ENCODE assay signal across 9 cellular contexts in the genomic region with DNA sequence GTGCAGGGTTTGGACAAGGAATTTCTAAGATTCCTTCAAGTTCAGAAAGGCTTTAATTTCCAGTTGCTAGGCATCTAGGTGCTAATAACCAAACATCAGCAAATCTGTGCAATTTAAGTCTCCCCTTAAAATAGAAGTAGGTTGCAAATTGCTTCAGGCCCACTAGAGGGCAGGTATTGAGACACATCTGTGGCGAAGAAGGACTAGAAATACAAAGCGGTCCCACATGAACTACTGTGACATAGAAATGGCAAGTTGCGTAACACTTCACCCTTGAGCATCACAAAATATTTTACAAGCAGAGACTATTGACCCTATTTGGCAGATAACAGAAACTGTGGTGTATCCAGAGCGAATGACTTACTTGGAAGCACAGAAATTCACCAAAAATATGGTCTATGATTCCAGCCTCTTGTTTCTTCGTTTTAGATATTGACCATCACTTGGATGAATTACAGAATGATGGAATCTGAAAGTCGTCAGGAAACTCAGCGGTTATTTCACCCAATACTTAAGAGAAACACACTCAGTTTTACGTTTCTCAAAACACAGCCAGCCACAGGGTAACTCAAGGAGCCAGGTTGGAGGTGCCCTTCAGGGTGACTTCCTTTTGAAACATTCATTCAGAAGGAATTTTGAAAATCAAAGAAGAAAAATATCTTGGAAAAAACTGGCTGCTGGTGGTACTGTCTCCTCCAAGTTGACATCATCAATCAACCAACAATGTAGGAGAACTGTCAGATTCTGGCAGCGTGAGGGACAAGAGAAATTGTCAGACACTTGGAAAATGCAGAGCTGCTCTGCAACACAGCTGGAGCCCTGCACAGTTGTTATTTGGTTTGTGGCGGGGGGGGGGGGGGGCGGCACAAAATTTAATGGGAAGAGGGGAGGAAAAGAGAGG.
DNase-seq lines count a peak whose midpoint lies in the region; ATAC-seq and TF ChIP-seq lines count a peak whose summit lies in the region.
"Had no signal": no experiment of that assay in that cellular context is flagged by ENCODE, and none has a peak within 500 bp of the region (broad histone marks: within the 10 kb centered on the region; RNA-seq: fewer than 3 reads in every experiment).

No MANE protein-coding gene starts in this region.

- peak; percentile 70 for DNase-seq in DMS53 (lab: John Stamatoyannopoulos, UW)
- DNase-seq in GM20000 (ENCODE audit: low spot score) = peak; percentile 28
- peak; percentile 51 for DNase-seq in NCI-H69 (lab: John Stamatoyannopoulos, UW)
- DNase-seq in fibroblast of mammary gland (ENCODE audit: low read depth) = peak; percentile 33
- DNase-seq in HPDE6-E6E7 (ENCODE audit: extremely low spot score) = no peak
- DNase-seq in activated CD4-positive, CD25-positive, alpha-beta regulatory T cell treated with anti-CD3 and anti-CD28 coated beads, Interleukin-2, amount 50 U/mL, for 72 hours = no peak
- DNase-seq in posterior vena cava (ENCODE audit: low spot score) = no peak

- intact Hi-C loops in posterior vena cava (cut with DNase I) = no loop called here

- no peak for ATAC-seq in HG02588 (IDR thresholded peaks at IDR 0.05; ENCODE audit: unreplicated experiment)

- TF ChIP-seq CTCF in GM20000 (IDR thresholded peaks at IDR 0.05; ENCODE audit: extremely low read depth, missing control alignments) (peak; percentile 10), fibroblast of mammary gland (conservative IDR thresholded peaks at IDR 0.05; ENCODE audit: control insufficient read depth, insufficient read depth, low read depth, low read length) (peak; percentile 47)

- H3K4me3 ChIP-seq in fibroblast of mammary gland (ENCODE audit: control insufficient read depth, low read depth, low read length) = no peak overlapping the region
- H3K4me3 ChIP-seq: SK-N-MC had no signal

Comparison
In these comparisons a context has a peak if more than half of its experiments do, and no peak if none do; other contexts are left out.
1. DNase-seq: peak in DMS53 (single experiment), GM20000 (single experiment), NCI-H69 (single experiment) and fibroblast of mammary gland (single experiment); none in HPDE6-E6E7 (single experiment), activated CD4-positive, CD25-positive, alpha-beta regulatory T cell treated with anti-CD3 and anti-CD28 coated beads, Interleukin-2, amount 50 U/mL, for 72 hours (single experiment) and posterior vena cava (single experiment).